In the genomic region with DNA sequence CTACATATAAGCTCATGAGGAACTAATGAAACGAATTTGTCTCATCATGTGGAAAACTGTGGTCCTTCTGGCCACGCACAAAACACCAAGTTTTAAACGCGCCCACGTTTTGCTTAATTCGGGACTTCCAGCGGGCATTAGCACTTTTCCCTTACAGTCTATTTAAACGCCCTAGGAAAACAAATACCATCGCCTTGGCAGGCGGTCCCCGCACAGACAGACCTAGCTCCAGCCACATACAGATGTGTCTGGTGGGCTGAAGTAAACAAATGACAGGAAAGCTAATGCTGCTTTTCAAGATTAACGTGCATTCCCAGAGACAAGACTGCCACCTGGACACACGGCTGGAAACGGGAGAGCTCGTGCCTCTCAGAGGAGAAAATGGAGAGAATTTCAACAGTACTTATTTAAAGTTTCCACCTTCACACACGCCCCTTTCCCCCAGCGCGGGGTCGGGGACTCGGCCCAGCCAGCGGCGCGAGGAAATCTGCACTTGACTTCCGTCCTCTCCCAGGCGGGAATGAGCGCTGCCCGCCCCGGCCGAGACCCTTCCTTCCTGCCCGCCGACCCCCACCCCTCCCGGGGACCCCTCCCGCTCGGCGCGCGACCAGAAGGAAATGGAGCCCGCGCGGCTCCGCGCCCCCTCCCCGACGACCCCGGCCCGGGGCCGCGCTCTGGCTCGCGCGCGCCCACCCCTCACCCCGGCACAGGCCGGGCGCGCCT, we compare ENCODE assay signal across 8 cellular contexts. TPM values are rescaled to one million over a fixed set of nuclear protein-coding genes. Genes with fewer than 3 reads are reported as not detected.
DNase-seq lines count a peak whose midpoint lies in the region; TF ChIP-seq lines count a peak whose summit lies in the region.

No MANE protein-coding gene starts in this region.

- no peaks in the 10 kb centered on the region for H3K4me1 ChIP-seq in mesendoderm (ENCODE audit: control insufficient read depth, low read depth, low read length)

- H3K4ac ChIP-seq in mesendoderm (ENCODE audit: low read depth, low read length): peak overlapping the region; percentile 85

- H3K27ac ChIP-seq in mesendoderm (ENCODE audit: low read depth, low read length): peak overlapping the region; percentile 95

- no peak overlapping the region for H2BK15ac ChIP-seq in mesendoderm (replicated peaks; ENCODE audit: low read depth)

- peak overlapping the region; percentile 87 for H3K56ac ChIP-seq in mesendoderm (ENCODE audit: low read length)

- peaks cover 44% of the 10 kb centered on the region for H3K4me1 Mint-ChIP-seq in CD14-positive monocyte

- H3K9ac ChIP-seq in mesendoderm (ENCODE audit: low read length): peak overlapping the region; percentile 72

- no CpG with 5 or more reads among the region's 56 CpGs for WGBS in mesendoderm (ENCODE audit: extremely low coverage, insufficient coverage, low lambda C conversion rate)

- peak overlapping the region; percentile 98 to 99 for H3K4me3 Mint-ChIP-seq in CD14-positive monocyte

- peak overlapping the region; percentile 29 for H3K4me2 ChIP-seq in mesendoderm (ENCODE audit: low read length)

- peak overlapping the region; percentile 82 for H2BK120ac ChIP-seq in mesendoderm (ENCODE audit: low read depth, low read length)

- H3K27ac Mint-ChIP-seq in CD14-positive monocyte: peak overlapping the region; percentile 87 to 98 (median 95)

- H3K36me3 Mint-ChIP-seq in CD14-positive monocyte: peaks cover 2% of the 10 kb centered on the region in 2 donors

- H4K8ac ChIP-seq in mesendoderm (ENCODE audit: low read depth, low read length): no peak overlapping the region

- H2BK5ac ChIP-seq in mesendoderm (ENCODE audit: low read length): no peak overlapping the region

- no peak for DNase-seq in CD14-positive monocyte (ENCODE audit: low spot score)
- peak; percentile 89 for DNase-seq in H7
- peak; percentile 3 for DNase-seq in NCI-H2171 (lab: John Stamatoyannopoulos, UW)
- peak; percentile 46 to 51 for DNase-seq in activated CD4-positive, alpha-beta T cell treated with anti-CD3 and anti-CD28 coated beads, Interleukin-2, amount 50 U/mL, for 48 hours
- DNase-seq in effector CD8-positive, alpha-beta T cell (lab: John Stamatoyannopoulos, UW): peak; percentile 11
- peak; percentile 75 for DNase-seq in mesendoderm
- peak; percentile 16 for DNase-seq in stimulated activated CD8-positive, alpha-beta memory T cell treated with anti-CD3 and anti-CD28 coated beads, Interleukin-4, amount 100 ng/mL, for 24 hours (ENCODE audit: low read depth)
- DNase-seq in DMS153 (lab: John Stamatoyannopoulos, UW): no peak

- intact Hi-C loops in CD14-positive monocyte (cut with micrococcal nuclease): loop anchor here in 1 of 2 donors (2.0 to 10.0 kb wide), 2 partner anchors 80 to 196 kb away; partner anchors contain the start of gene RPL21

- H3K4me3 ChIP-seq in H7 (ENCODE audit: insufficient read depth, low read depth, low read length): peak overlapping the region; percentile 59
- peak overlapping the region; percentile 54 for H3K4me3 ChIP-seq in mesendoderm (ENCODE audit: low read length)

- peaks cover 5% of the 10 kb centered on the region for H3K79me1 ChIP-seq in mesendoderm (ENCODE audit: low read length)

- no peaks in the 10 kb centered on the region for H3K9me3 Mint-ChIP-seq in CD14-positive monocyte

- H3K23ac ChIP-seq in mesendoderm (ENCODE audit: low read length): no peak overlapping the region

- peak overlapping the region; percentile 100 for H3K18ac ChIP-seq in mesendoderm (ENCODE audit: low read length)

- H3K36me3 ChIP-seq in H7 (replicated peaks; ENCODE audit: control insufficient read depth, insufficient read depth, low read length): no peaks in the 10 kb centered on the region
- no peaks in the 10 kb centered on the region for H3K36me3 ChIP-seq in mesendoderm (ENCODE audit: control insufficient read depth, insufficient read depth, low read length)

- peaks cover 34% of the 10 kb centered on the region for H3K79me2 ChIP-seq in mesendoderm (ENCODE audit: control insufficient read depth, insufficient read depth, low read length)

- no peaks in the 10 kb centered on the region for H3K27me3 Mint-ChIP-seq in CD14-positive monocyte (ENCODE audit: low read depth in 3 of 3)

- no peak overlapping the region for H2AK5ac ChIP-seq in mesendoderm (ENCODE audit: low read length)

- no peak for TF ChIP-seq CTCF in CD14-positive monocyte (IDR thresholded peaks at IDR 0.05)

- H4K5ac ChIP-seq in mesendoderm (ENCODE audit: low read length): no peak overlapping the region

- H3K27me3 ChIP-seq in H7 (ENCODE audit: control insufficient read depth, insufficient read depth, low read length) (no peaks in the 10 kb centered on the region), mesendoderm (ENCODE audit: insufficient read depth, low read length, poor library complexity) (no peaks in the 10 kb centered on the region)

RNA-seq across cellular contexts. Expression of gene USP12, which starts 0.9 kb away (rescaled TPM):
- 10 to 100 TPM; 12.8 to 14.5 TPM for polyA plus RNA-seq in CD14-positive monocyte
- total RNA-seq in H7 (2014; rRNA removed; shearing (Covaris generic)): 10.5 and 12.7 TPM in 2 replicates
- 18.1 TPM for polyA plus RNA-seq in mesendoderm (2013, experiment 1 of 2)
- polyA plus RNA-seq in mesendoderm (2013, experiment 2 of 2): 18.5 TPM

Comparison
In these comparisons a context has a peak if more than half of its experiments do, and no peak if none do; other contexts are left out.
1. DNase-seq: peak in H7 (single experiment), NCI-H2171 (single experiment), activated CD4-positive, alpha-beta T cell treated with anti-CD3 and anti-CD28 coated beads, Interleukin-2, amount 50 U/mL, for 48 hours (2 of 2), effector CD8-positive, alpha-beta T cell (single experiment), mesendoderm (single experiment) and stimulated activated CD8-positive, alpha-beta memory T cell treated with anti-CD3 and anti-CD28 coated beads, Interleukin-4, amount 100 ng/mL, for 24 hours (single experiment); none in CD14-positive monocyte (single experiment) and DMS153 (single experiment).